Comparison of ENCODE assay signal across 10 cellular contexts in the genomic region with DNA sequence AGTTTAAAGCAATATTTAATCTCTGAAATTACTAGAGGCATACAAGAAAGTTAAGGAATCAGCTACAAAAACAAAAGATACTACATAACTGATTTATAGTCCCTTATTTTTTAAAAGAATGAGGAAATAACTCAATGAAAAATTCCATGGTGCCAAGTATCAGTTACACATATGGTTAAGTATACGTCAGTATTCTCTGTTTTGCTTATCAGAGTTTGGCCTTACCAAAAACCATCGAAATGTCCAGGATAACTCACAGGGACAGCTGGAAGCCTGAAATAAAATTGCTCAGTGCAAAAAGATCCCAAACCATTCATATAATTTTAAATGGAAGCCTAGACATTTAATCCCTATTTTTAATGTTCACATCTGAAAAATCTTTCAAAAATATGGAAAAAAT. TPM values are rescaled to one million over a fixed set of nuclear protein-coding genes. Genes with fewer than 3 reads are reported as not detected.
DNase-seq lines count a peak whose midpoint lies in the region; ATAC-seq and TF ChIP-seq lines count a peak whose summit lies in the region.
"Had no signal": no experiment of that assay in that cellular context is flagged by ENCODE, and none has a peak within 500 bp of the region (broad histone marks: within the 10 kb centered on the region; RNA-seq: fewer than 3 reads in every experiment).

No MANE protein-coding gene starts in this region.

- no peak overlapping the region for H3K4me3 Mint-ChIP-seq in activated naive CD8-positive, alpha-beta T cell treated with anti-CD3 and anti-CD28 coated beads for 36 hours
- H3K4me3 Mint-ChIP-seq in stimulated activated effector memory CD8-positive, alpha-beta T cell treated with anti-CD3 and anti-CD28 coated beads, Interleukin-12 subunit alpha, Interleukin-12 subunit beta, amount 100 ng/mL, for 72 hours, result no peak overlapping the region
- H3K4me3 Mint-ChIP-seq: B cell had no signal

- H3K36me3 ChIP-seq in parathyroid adenoma (ENCODE audit: control insufficient read depth, insufficient read depth, low read length), result no peaks in the 10 kb centered on the region

- H3K79me2 ChIP-seq in parathyroid adenoma, result no peaks in the 10 kb centered on the region

- H3K36me3 Mint-ChIP-seq in activated naive CD8-positive, alpha-beta T cell treated with anti-CD3 and anti-CD28 coated beads for 36 hours, result peaks cover 15% of the 10 kb centered on the region
- peaks cover 24% of the 10 kb centered on the region for H3K36me3 Mint-ChIP-seq in stimulated activated effector memory CD8-positive, alpha-beta T cell treated with anti-CD3 and anti-CD28 coated beads, Interleukin-12 subunit alpha, Interleukin-12 subunit beta, amount 100 ng/mL, for 72 hours

- H3K4me2 ChIP-seq in parathyroid adenoma (ENCODE audit: low read length), result no peak overlapping the region

- H3K4me3 ChIP-seq in AG04450 (ENCODE audit: low read depth, low read length) (no peak overlapping the region), parathyroid adenoma (ENCODE audit: low read depth, low read length) (no peak overlapping the region)

- H3K4me1 Mint-ChIP-seq in activated naive CD8-positive, alpha-beta T cell treated with anti-CD3 and anti-CD28 coated beads for 36 hours, result peaks cover 28% of the 10 kb centered on the region
- peaks cover 7% of the 10 kb centered on the region for H3K4me1 Mint-ChIP-seq in stimulated activated effector memory CD8-positive, alpha-beta T cell treated with anti-CD3 and anti-CD28 coated beads, Interleukin-12 subunit alpha, Interleukin-12 subunit beta, amount 100 ng/mL, for 72 hours

- no peaks in the 10 kb centered on the region for H3K27me3 Mint-ChIP-seq in activated naive CD8-positive, alpha-beta T cell treated with anti-CD3 and anti-CD28 coated beads for 36 hours
- H3K27me3 Mint-ChIP-seq: B cell had no signal

- H3K4me1 ChIP-seq in parathyroid adenoma, result peaks cover 12% of the 10 kb centered on the region

- H3K9me3 Mint-ChIP-seq in activated naive CD8-positive, alpha-beta T cell treated with anti-CD3 and anti-CD28 coated beads for 36 hours, result no peaks in the 10 kb centered on the region
- no peaks in the 10 kb centered on the region for H3K9me3 Mint-ChIP-seq in stimulated activated effector memory CD8-positive, alpha-beta T cell treated with anti-CD3 and anti-CD28 coated beads, Interleukin-12 subunit alpha, Interleukin-12 subunit beta, amount 100 ng/mL, for 72 hours

- no peaks in the 10 kb centered on the region for H3K9me3 ChIP-seq in AG04450 (ENCODE audit: control insufficient read depth, insufficient read depth, low read length)
- no peaks in the 10 kb centered on the region for H3K9me3 ChIP-seq in parathyroid adenoma (ENCODE audit: control insufficient read depth, low read length)

- no peak for ATAC-seq in stimulated activated effector memory CD8-positive, alpha-beta T cell treated with anti-CD3 and anti-CD28 coated beads, Interleukin-12 subunit alpha, Interleukin-12 subunit beta, amount 100 ng/mL, for 72 hours

- no peak overlapping the region for H2AFZ ChIP-seq in parathyroid adenoma

- POLR2A ChIA-PET in AG04450 (lab: Yijun Ruan, JAX), result interaction anchor here (0.6 to 2.3 kb wide), 2 partner anchors 11 to 23 kb away, joined by 5 to 11 read pairs; no protein-coding TSS in a partner anchor

- CTCF ChIA-PET in AG04450 (lab: Charles Lee), result interaction anchor here (1.9 to 4.1 kb wide), 2 partner anchors 12 to 38 kb away, joined by 15 to 18 read pairs; no protein-coding TSS in a partner anchor

- DNase-seq in AG04450 (ENCODE audit: low read depth, low spot score), result no peak
- peak; percentile 81 for DNase-seq in LHCN-M2 (ENCODE audit: low read depth)
- no peak for DNase-seq in activated naive CD8-positive, alpha-beta T cell treated with anti-CD3 and anti-CD28 coated beads for 36 hours
- DNase-seq in NCI-H226, result no peak
- DNase-seq in stimulated activated effector memory CD8-positive, alpha-beta T cell treated with anti-CD3 and anti-CD28 coated beads, Interleukin-12 subunit alpha, Interleukin-12 subunit beta, amount 100 ng/mL, for 72 hours (ENCODE audit: low spot score in 2 of 2), result no peak
- no peak for DNase-seq in activated naive CD4-positive, alpha-beta T cell treated with anti-CD3 and anti-CD28 coated beads, Interleukin-2, amount 50 U/mL, for 16 hours
- DNase-seq: stimulated activated CD4-positive, alpha-beta T cell treated with anti-CD3 and anti-CD28 coated beads, Interleukin-4, amount 100 ng/mL, for 1 hour had no signal

- no peak for TF ChIP-seq CTCF in AG04450 (IDR thresholded peaks at IDR 0.05; ENCODE audit: low read depth, low read length)
- no peak for TF ChIP-seq CTCF in parathyroid adenoma (IDR thresholded peaks at IDR 0.05)

- no peak overlapping the region for H3K9ac ChIP-seq in parathyroid adenoma

- H3K27ac Mint-ChIP-seq in activated naive CD8-positive, alpha-beta T cell treated with anti-CD3 and anti-CD28 coated beads for 36 hours, result no peak overlapping the region
- no peak overlapping the region for H3K27ac Mint-ChIP-seq in stimulated activated effector memory CD8-positive, alpha-beta T cell treated with anti-CD3 and anti-CD28 coated beads, Interleukin-12 subunit alpha, Interleukin-12 subunit beta, amount 100 ng/mL, for 72 hours
- H3K27ac Mint-ChIP-seq: B cell had no signal

- H3K27ac ChIP-seq in AG04450 (ENCODE audit: low read depth, low read length), result peak overlapping the region; percentile 32
- H3K27ac ChIP-seq in cingulate gyrus (ENCODE audit: low read depth, low read length), result peak overlapping the region; percentile 57
- peak overlapping the region; percentile 39 for H3K27ac ChIP-seq in parathyroid adenoma

- no peaks in the 10 kb centered on the region for H3K27me3 ChIP-seq in AG04450 (ENCODE audit: control insufficient read depth, insufficient read depth, low read length)
- no peaks in the 10 kb centered on the region for H3K27me3 ChIP-seq in parathyroid adenoma (ENCODE audit: control insufficient read depth, insufficient read depth, low read length)

RNA-seq across cellular contexts. Expression of a gene that starts 3.6 kb away (rescaled TPM):
- 163 and 229 TPM in 2 replicates for polyA plus RNA-seq in AG04450 (2011; rRNA removed)
- 56.6 and 121 TPM in 2 replicates for polyA minus RNA-seq in AG04450 (2011; rRNA and poly(A)+ RNA removed)
- total RNA-seq in LHCN-M2 (2014; rRNA removed), result 126 and 151 TPM in 2 replicates
- 236 TPM for polyA plus RNA-seq in LHCN-M2 (2012)
- total RNA-seq in activated naive CD8-positive, alpha-beta T cell treated with anti-CD3 and anti-CD28 coated beads for 36 hours, result 1 to 10 TPM; 7.8 to 9.9 TPM

Comparison
In these comparisons a context has a peak if more than half of its experiments do, and no peak if none do; other contexts are left out.
1. RNA of a gene that starts 3.6 kb away (total RNA-seq): 126 to 151 TPM in LHCN-M2; 7.8 to 9.9 TPM in activated naive CD8-positive, alpha-beta T cell treated with anti-CD3 and anti-CD28 coated beads for 36 hours; every median in the first group is over 10 times any median in the second.
2. Peak in every context shown above with its lines, with median percentiles within 50 percentile points of each other: H3K27ac ChIP-seq.